ENCODE assay signal across 8 cellular contexts in genomic region chr3:32374788-32375595, GRCh38. TPM values are rescaled to one million over a fixed set of nuclear protein-coding genes. Genes with fewer than 3 reads are reported as not detected.
A peak's percentile ranks its signal among the peaks of the same experiment; 100 is the strongest.
DNase-seq lines count a peak whose midpoint lies in the region; ATAC-seq, FAIRE-seq and TF ChIP-seq lines count a peak whose summit lies in the region.

No MANE protein-coding gene starts in this region.

- no peaks in the 10 kb centered on the region for H3K27me3 Mint-ChIP-seq in activated naive CD4-positive, alpha-beta T cell treated with anti-CD3 and anti-CD28 coated beads, Interleukin-2, amount 10 ng/mL, durations not matched to agents 7 days and 5 days

- peak; percentile 31 for FAIRE-seq in HTR-8/SVneo (lab: Jason Lieb, UNC)

- DNase-seq in AG09319 (ENCODE audit: extremely low read depth, low read depth) (no peak), HTR-8/SVneo (ENCODE audit: insufficient read length, low spot score) (peak; percentile 60), SK-MEL-5 (ENCODE audit: low read depth, low spot score) (peak; percentile 88), Right ventricle myocardium superior (no peak), renal cortical epithelial cell (ENCODE audit: low read depth) (peak; percentile 81)
- peak; percentile 77 for DNase-seq in activated naive CD4-positive, alpha-beta T cell treated with anti-CD3 and anti-CD28 coated beads, Interleukin-2, amount 10 ng/mL, durations not matched to agents 7 days and 5 days

- peak; percentile 79 for ATAC-seq in GM18511 (IDR thresholded peaks at IDR 0.05; ENCODE audit: unreplicated experiment)
- peak; percentile 75 for ATAC-seq in Right ventricle myocardium superior (ENCODE audit: poor library complexity)
- ATAC-seq in HG03460 (IDR thresholded peaks at IDR 0.05; ENCODE audit: unreplicated experiment), result no peak

- H3K4me1 Mint-ChIP-seq in activated naive CD4-positive, alpha-beta T cell treated with anti-CD3 and anti-CD28 coated beads, Interleukin-2, amount 10 ng/mL, durations not matched to agents 7 days and 5 days, result peaks cover 35% of the 10 kb centered on the region

- intact Hi-C loops in Right ventricle myocardium superior (cut with DNase I), result loop anchor here (2.0 kb wide), 1 partner anchor 94 kb away; no protein-coding TSS in a partner anchor

- no peak overlapping the region for H3K4me3 Mint-ChIP-seq in activated naive CD4-positive, alpha-beta T cell treated with anti-CD3 and anti-CD28 coated beads, Interleukin-2, amount 10 ng/mL, durations not matched to agents 7 days and 5 days

- in situ Hi-C loops in SK-MEL-5 (cut with HindIII; ENCODE audit: low pct_unique_long_range_greater_than_20kb, low sequenced_read_pairs), result no loop called here

- H3K27ac Mint-ChIP-seq in activated naive CD4-positive, alpha-beta T cell treated with anti-CD3 and anti-CD28 coated beads, Interleukin-2, amount 10 ng/mL, durations not matched to agents 7 days and 5 days, result peak overlapping the region; percentile 34

- CTCF ChIA-PET in activated naive CD4-positive, alpha-beta T cell treated with anti-CD3 and anti-CD28 coated beads, Interleukin-2, amount 10 ng/mL, durations not matched to agents 7 days and 5 days (lab: Charles Lee), result interaction anchor here (0.6 to 6.9 kb wide), 36 partner anchors 7 to 203 kb away, joined by 3 to 123 read pairs (median 5); partner anchors contain the start of genes CMTM6 and CMTM7

- TF ChIP-seq CTCF in AG09319 (IDR thresholded peaks at IDR 0.05; ENCODE audit: low read depth, low read length), result peak; percentile 63

- no peaks in the 10 kb centered on the region for H3K36me3 Mint-ChIP-seq in activated naive CD4-positive, alpha-beta T cell treated with anti-CD3 and anti-CD28 coated beads, Interleukin-2, amount 10 ng/mL, durations not matched to agents 7 days and 5 days

- H3K9me3 Mint-ChIP-seq in activated naive CD4-positive, alpha-beta T cell treated with anti-CD3 and anti-CD28 coated beads, Interleukin-2, amount 10 ng/mL, durations not matched to agents 7 days and 5 days, result no peaks in the 10 kb centered on the region

RNA-seq across cellular contexts. Expression of gene CMTM7, which starts 16.7 kb away (rescaled TPM):
- 19.0 and 23.3 TPM in 2 replicates for total RNA-seq in SK-MEL-5 (2014; rRNA removed; shearing (Covaris generic))
- 82.5 and 95.4 TPM in 2 replicates for polyA plus RNA-seq in SK-MEL-5 (2015; cell fraction: cytosol; rRNA removed)
- 58.4 and 77.3 TPM in 2 replicates for polyA plus RNA-seq in SK-MEL-5 (2015; cell fraction: nucleus; rRNA removed)
- 2.7 TPM for total RNA-seq in Right ventricle myocardium superior
- total RNA-seq in renal cortical epithelial cell, result 7.3 and 7.5 TPM in 2 replicates

Comparison
In these comparisons a context has a peak if more than half of its experiments do, and no peak if none do; other contexts are left out.
1. DNase-seq: peak in HTR-8/SVneo (single experiment), SK-MEL-5 (single experiment), activated naive CD4-positive, alpha-beta T cell treated with anti-CD3 and anti-CD28 coated beads, Interleukin-2, amount 10 ng/mL, durations not matched to agents 7 days and 5 days (single experiment) and renal cortical epithelial cell (single experiment); none in AG09319 (single experiment) and Right ventricle myocardium superior (single experiment).